Comparison of ENCODE assay signal across 1 cellular context in genomic region chr2:40155728-40156127, GRCh38.
TF ChIP-seq lines count a peak whose summit lies in the region.

No MANE protein-coding gene starts in this region.

TF ChIP-seq in GM23338, 12 proteins besides CTCF, POLR2A, EP300 and RAD21:
- no peak for TF ChIP-seq ETS1 (IDR thresholded peaks at IDR 0.05)
- TF ChIP-seq NANOG (IDR thresholded peaks at IDR 0.05; ENCODE audit: borderline replicate concordance), result no peak
- no peak for TF ChIP-seq CREB1 (CRISPR knock-in tag; IDR thresholded peaks at IDR 0.05; ENCODE audit: low read depth)
- no peak for TF ChIP-seq EZH2 (IDR thresholded peaks at IDR 0.05; ENCODE audit: low read depth, unreplicated experiment)
- no peak for TF ChIP-seq JUNB (IDR thresholded peaks at IDR 0.05; ENCODE audit: unreplicated experiment)
- TF ChIP-seq POLR2AphosphoS5 (IDR thresholded peaks at IDR 0.05; ENCODE audit: low read depth), result no peak
- TF ChIP-seq ZNF462 (CRISPR knock-in tag; IDR thresholded peaks at IDR 0.05), result no peak
- TF ChIP-seq ZNF114 (CRISPR knock-in tag; IDR thresholded peaks at IDR 0.05), result no peak
- no peak for TF ChIP-seq STAT1 (IDR thresholded peaks at IDR 0.05; ENCODE audit: unreplicated experiment)
- TF ChIP-seq REST (IDR thresholded peaks at IDR 0.05; ENCODE audit: unreplicated experiment), result no peak
